8 cellular contexts compared by ENCODE assay signal in genomic region chr12:52865090-52865944, GRCh38. TPM values are rescaled to one million over a fixed set of nuclear protein-coding genes. Genes with fewer than 3 reads are reported as not detected.
DNase-seq lines count a peak whose midpoint lies in the region; ATAC-seq and TF ChIP-seq lines count a peak whose summit lies in the region.

No MANE protein-coding gene starts in this region.

- H3K27ac ChIP-seq in DOHH2 (ENCODE audit: low read depth, low read length) (no peak overlapping the region), Peyer's patch (no peak overlapping the region), upper lobe of right lung (no peak overlapping the region)

- H3F3A ChIP-seq in DOHH2 (ENCODE audit: control insufficient read depth, insufficient read depth) = no peaks in the 10 kb centered on the region

- TF ChIP-seq POLR2A in Peyer's patch (IDR thresholded peaks at IDR 0.05) = no peak

- no peaks in the 10 kb centered on the region for H3K9me2 ChIP-seq in DOHH2 (replicated peaks; ENCODE audit: control insufficient read depth, low read length)

- H4K20me1 ChIP-seq in DOHH2 (ENCODE audit: control insufficient read depth, insufficient read depth, low read depth, low read length) = no peaks in the 10 kb centered on the region

- in situ Hi-C loops in KBM-7 (cut with MboI; ENCODE audit: low pct_unique_long_range_greater_than_20kb, low sequenced_read_pairs) = no loop called here

- H3K4me1 ChIP-seq in DOHH2 (ENCODE audit: control insufficient read depth, low read length) (peaks cover 5% of the 10 kb centered on the region), Peyer's patch (peaks cover 0 to 9% (median 0%) of the 10 kb centered on the region in 4 donors), upper lobe of right lung (peaks cover 6% of the 10 kb centered on the region)

- TF ChIP-seq CTCF in DOHH2 (IDR thresholded peaks at IDR 0.05; ENCODE audit: low read depth, low read length, poor library complexity, severe bottlenecking) (peak; percentile 83), Peyer's patch (IDR thresholded peaks at IDR 0.05) (peak; percentile 11 to 82 (median 66)), upper lobe of right lung (IDR thresholded peaks at IDR 0.05) (peak; percentile 83)

- DNase-seq in KBM-7 (peak; percentile 72), Peyer's patch (peak; percentile 21 to 82 (median 80)), dermis blood vessel endothelial cell (peak; percentile 86), lung microvascular endothelial cell (ENCODE audit: low read depth in 2 of 2) (peak; percentile 74 to 86), upper lobe of right lung (peak; percentile 83)

- H3K27me3 ChIP-seq in DOHH2 (ENCODE audit: control insufficient read depth, low read length) = no peaks in the 10 kb centered on the region
- H3K27me3 ChIP-seq in Peyer's patch = no peaks in the 10 kb centered on the region
- no peaks in the 10 kb centered on the region for H3K27me3 ChIP-seq in upper lobe of right lung

- H3K36me3 ChIP-seq in DOHH2 (ENCODE audit: control insufficient read depth, low read length) (no peaks in the 10 kb centered on the region), Peyer's patch (no peaks in the 10 kb centered on the region), upper lobe of right lung (no peaks in the 10 kb centered on the region)

- no peak overlapping the region for H3K4me2 ChIP-seq in DOHH2 (ENCODE audit: low read length)

- no peak overlapping the region for H3K4me3 ChIP-seq in DOHH2 (ENCODE audit: low read length)
- no peak overlapping the region for H3K4me3 ChIP-seq in Peyer's patch
- no peak overlapping the region for H3K4me3 ChIP-seq in upper lobe of right lung

- intact Hi-C loops in upper lobe of right lung (cut with DNase I) = no loop called here

- ATAC-seq in upper lobe of right lung (peak; percentile 82), HG03521 (IDR thresholded peaks at IDR 0.05; ENCODE audit: unreplicated experiment) (no peak), HG02759 (IDR thresholded peaks at IDR 0.05; ENCODE audit: unreplicated experiment) (no peak)

- H3K9me3 ChIP-seq in DOHH2 (ENCODE audit: control insufficient read depth, insufficient read depth, low read length) (no peaks in the 10 kb centered on the region), Peyer's patch (no peaks in the 10 kb centered on the region), upper lobe of right lung (no peaks in the 10 kb centered on the region)

- no peaks in the 10 kb centered on the region for H3K79me2 ChIP-seq in DOHH2 (ENCODE audit: control insufficient read depth, low read length)

RNA-seq across cellular contexts. Expression of gene KRT78, which starts 16.5 kb away (rescaled TPM):
- total RNA-seq in Peyer's patch (not detected), dermis blood vessel endothelial cell (not detected in 2 replicates), lung microvascular endothelial cell (not detected in 2 replicates), upper lobe of right lung (not detected)

RNA-seq across cellular contexts. Expression of gene KRT79, which starts 31.2 kb away (rescaled TPM):
- total RNA-seq in Peyer's patch = not detected
- not detected in 2 replicates for total RNA-seq in dermis blood vessel endothelial cell
- total RNA-seq in lung microvascular endothelial cell = not detected in 2 replicates
- total RNA-seq in upper lobe of right lung = 5.4 TPM

RNA-seq across cellular contexts. Expression of gene KRT8, which starts 39.6 kb away (rescaled TPM):
- total RNA-seq in Peyer's patch (1,000 to 10,000 TPM; 1,046 to 2,452 (median 2,098) TPM), dermis blood vessel endothelial cell (9.5 and 11.9 TPM in 2 replicates), lung microvascular endothelial cell (11.3 and 12.6 TPM in 2 replicates), upper lobe of right lung (223 TPM)

RNA-seq across cellular contexts. Expression of gene KRT4, which starts 51.4 kb away (rescaled TPM):
- total RNA-seq in Peyer's patch (not detected), dermis blood vessel endothelial cell (not detected in 2 replicates), lung microvascular endothelial cell (not detected in 2 replicates), upper lobe of right lung (6.8 TPM)

Comparison
In these comparisons a context has a peak if more than half of its experiments do, and no peak if none do; other contexts are left out.
1. RNA of gene KRT8, which starts 39.6 kb away (total RNA-seq): 1,046 to 2,452 TPM in Peyer's patch and 223 TPM in upper lobe of right lung (single experiment); 9.5 to 11.9 TPM in dermis blood vessel endothelial cell and 11.3 to 12.6 TPM in lung microvascular endothelial cell; every median in the first group is over 10 times any median in the second.
2. Peak in every context shown above with its lines, with median percentiles within 50 percentile points of each other: CTCF ChIP-seq and DNase-seq.